1 cellular context compared by ENCODE assay signal in the genomic region with DNA sequence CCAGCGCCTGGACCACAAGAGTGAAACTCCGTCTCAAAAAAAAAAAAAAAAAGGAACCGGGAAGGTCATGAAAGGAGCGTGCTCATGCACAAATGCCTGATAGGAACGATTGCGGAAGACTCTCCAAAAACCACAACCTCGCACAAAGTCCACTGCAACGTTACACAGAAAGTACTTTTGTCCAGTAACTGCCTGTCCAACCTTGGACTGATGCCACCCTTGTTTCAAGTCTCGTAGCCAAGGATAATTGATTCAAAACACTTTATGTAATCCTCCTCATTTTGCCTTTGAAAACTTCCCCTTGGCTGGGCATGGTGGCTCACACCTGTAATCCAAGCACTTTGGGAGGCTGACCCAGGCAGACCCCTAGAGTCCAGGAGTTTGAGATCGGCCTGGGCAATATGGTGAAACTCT.
TF ChIP-seq lines count a peak whose summit lies in the region.

No MANE protein-coding gene starts in this region.

TF ChIP-seq in HepG2, 621 proteins besides CTCF, POLR2A, EP300 and RAD21 (continued from another document and continues in another):
- TF ChIP-seq, protein P1, sequence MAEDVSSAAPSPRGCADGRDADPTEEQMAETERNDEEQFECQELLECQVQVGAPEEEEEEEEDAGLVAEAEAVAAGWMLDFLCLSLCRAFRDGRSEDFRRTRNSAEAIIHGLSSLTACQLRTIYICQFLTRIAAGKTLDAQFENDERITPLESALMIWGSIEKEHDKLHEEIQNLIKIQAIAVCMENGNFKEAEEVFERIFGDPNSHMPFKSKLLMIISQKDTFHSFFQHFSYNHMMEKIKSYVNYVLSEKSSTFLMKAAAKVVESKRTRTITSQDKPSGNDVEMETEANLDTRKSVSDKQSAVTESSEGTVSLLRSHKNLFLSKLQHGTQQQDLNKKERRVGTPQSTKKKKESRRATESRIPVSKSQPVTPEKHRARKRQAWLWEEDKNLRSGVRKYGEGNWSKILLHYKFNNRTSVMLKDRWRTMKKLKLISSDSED (CRISPR knock-in tag; IDR thresholded peaks at IDR 0.05) = no peak
- TF ChIP-seq, protein P2, sequence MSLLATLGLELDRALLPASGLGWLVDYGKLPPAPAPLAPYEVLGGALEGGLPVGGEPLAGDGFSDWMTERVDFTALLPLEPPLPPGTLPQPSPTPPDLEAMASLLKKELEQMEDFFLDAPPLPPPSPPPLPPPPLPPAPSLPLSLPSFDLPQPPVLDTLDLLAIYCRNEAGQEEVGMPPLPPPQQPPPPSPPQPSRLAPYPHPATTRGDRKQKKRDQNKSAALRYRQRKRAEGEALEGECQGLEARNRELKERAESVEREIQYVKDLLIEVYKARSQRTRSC (CRISPR knock-in tag; IDR thresholded peaks at IDR 0.05; ENCODE audit: low read depth) = no peak
- TF ChIP-seq SMAD3 (CRISPR knock-in tag; IDR thresholded peaks at IDR 0.05) (peak; percentile 90), GATAD2A (CRISPR knock-in tag; IDR thresholded peaks at IDR 0.05) (peak; percentile 95), ZNF572 (CRISPR knock-in tag; IDR thresholded peaks at IDR 0.05) (no peak), MBNL3 (CRISPR knock-in tag; conservative IDR thresholded peaks at IDR 0.05) (no peak), ZNF792 (CRISPR knock-in tag; IDR thresholded peaks at IDR 0.05) (0 out of 2 replicates have a peak, but pooled peaks have one; percentile 67), HDAC6 (IDR thresholded peaks at IDR 0.05; ENCODE audit: low read depth, low read length) (no peak), ZBTB3 (CRISPR knock-in tag; IDR thresholded peaks at IDR 0.05; ENCODE audit: borderline replicate concordance, low read depth) (peak; percentile 40; the same call in 1 of the 2 replicates), NPAS2 (CRISPR knock-in tag; IDR thresholded peaks at IDR 0.05; ENCODE audit: borderline replicate concordance) (no peak), ZNF383 (CRISPR knock-in tag; IDR thresholded peaks at IDR 0.05; ENCODE audit: borderline replicate concordance) (no peak), ZSCAN9 (CRISPR knock-in tag; IDR thresholded peaks at IDR 0.05; ENCODE audit: borderline replicate concordance) (peak; percentile 84; the same call in 1 of the 2 replicates), RCOR2 (CRISPR knock-in tag; IDR thresholded peaks at IDR 0.05) (peak; percentile 95), ZNF746 (CRISPR knock-in tag; IDR thresholded peaks at IDR 0.05) (0 out of 2 replicates have a peak, but pooled peaks have one; percentile 26), KLF6 (CRISPR knock-in tag; IDR thresholded peaks at IDR 0.05) (peak; percentile 55; the same call in 1 of the 2 replicates), JUN (CRISPR knock-in tag; IDR thresholded peaks at IDR 0.05) (peak; percentile 59; the same call in 1 of the 2 replicates), ZNF83 (CRISPR knock-in tag; IDR thresholded peaks at IDR 0.05; ENCODE audit: borderline replicate concordance) (no peak), KLF15 (CRISPR knock-in tag; IDR thresholded peaks at IDR 0.05; ENCODE audit: borderline replicate concordance) (no peak), MIXL1 (CRISPR knock-in tag; IDR thresholded peaks at IDR 0.05) (peak; percentile 95), STAT5B (CRISPR knock-in tag; IDR thresholded peaks at IDR 0.05) (no peak), HNF4G (IDR thresholded peaks at IDR 0.05; ENCODE audit: borderline replicate concordance, low read depth, low read length) (peak; percentile 95), HNF4G (CRISPR knock-in tag; IDR thresholded peaks at IDR 0.05; ENCODE audit: borderline replicate concordance, low read depth) (peak; percentile 92; the same call in 1 of the 2 replicates), SMAD9 (CRISPR knock-in tag; IDR thresholded peaks at IDR 0.05) (no peak), RBFOX2 (IDR thresholded peaks at IDR 0.05; ENCODE audit: low read depth, low read length) (no peak), PAF1 (CRISPR knock-in tag; IDR thresholded peaks at IDR 0.05) (no peak), ZNF768 (CRISPR knock-in tag; IDR thresholded peaks at IDR 0.05) (no peak), ZNF263 (CRISPR knock-in tag; IDR thresholded peaks at IDR 0.05) (no peak), ELF3 (CRISPR knock-in tag; IDR thresholded peaks at IDR 0.05) (peak; percentile 97), ZNF530 (CRISPR knock-in tag; IDR thresholded peaks at IDR 0.05; ENCODE audit: low read depth) (no peak), ZNF367 (CRISPR knock-in tag; IDR thresholded peaks at IDR 0.05; ENCODE audit: borderline replicate concordance) (no peak), SYNCRIP (IDR thresholded peaks at IDR 0.05; ENCODE audit: insufficient read depth, low read depth, low read length) (no peak), HIVEP1 (CRISPR knock-in tag; IDR thresholded peaks at IDR 0.05) (no peak), FOSL1 (CRISPR knock-in tag; IDR thresholded peaks at IDR 0.05; ENCODE audit: borderline replicate concordance) (no peak; the same call in 1 of the 2 replicates), ZNF562 (CRISPR knock-in tag; IDR thresholded peaks at IDR 0.05; ENCODE audit: borderline replicate concordance) (no peak), PLRG1 (conservative IDR thresholded peaks at IDR 0.05) (no peak), ZNF629 (CRISPR knock-in tag; conservative IDR thresholded peaks at IDR 0.05) (peak; percentile 34; the same call in 1 of the 2 replicates), ZKSCAN8 (CRISPR knock-in tag; IDR thresholded peaks at IDR 0.05; ENCODE audit: borderline replicate concordance) (peak; percentile 57; the same call in 1 of the 2 replicates), ZNF607 (CRISPR knock-in tag; IDR thresholded peaks at IDR 0.05; ENCODE audit: borderline replicate concordance) (no peak), ZSCAN12 (CRISPR knock-in tag; IDR thresholded peaks at IDR 0.05) (no peak), ZMAT3 (CRISPR knock-in tag; conservative IDR thresholded peaks at IDR 0.05) (no peak), CHCHD3 (CRISPR knock-in tag; IDR thresholded peaks at IDR 0.05) (no peak)
- TF ChIP-seq, protein P3, sequence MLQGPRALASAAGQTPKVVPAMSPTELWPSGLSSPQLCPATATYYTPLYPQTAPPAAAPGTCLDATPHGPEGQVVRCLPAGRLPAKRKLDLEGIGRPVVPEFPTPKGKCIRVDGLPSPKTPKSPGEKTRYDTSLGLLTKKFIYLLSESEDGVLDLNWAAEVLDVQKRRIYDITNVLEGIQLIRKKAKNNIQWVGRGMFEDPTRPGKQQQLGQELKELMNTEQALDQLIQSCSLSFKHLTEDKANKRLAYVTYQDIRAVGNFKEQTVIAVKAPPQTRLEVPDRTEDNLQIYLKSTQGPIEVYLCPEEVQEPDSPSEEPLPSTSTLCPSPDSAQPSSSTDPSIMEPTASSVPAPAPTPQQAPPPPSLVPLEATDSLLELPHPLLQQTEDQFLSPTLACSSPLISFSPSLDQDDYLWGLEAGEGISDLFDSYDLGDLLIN (CRISPR knock-in tag; IDR thresholded peaks at IDR 0.05; ENCODE audit: borderline replicate concordance) = no peak
- TF ChIP-seq, protein P4, sequence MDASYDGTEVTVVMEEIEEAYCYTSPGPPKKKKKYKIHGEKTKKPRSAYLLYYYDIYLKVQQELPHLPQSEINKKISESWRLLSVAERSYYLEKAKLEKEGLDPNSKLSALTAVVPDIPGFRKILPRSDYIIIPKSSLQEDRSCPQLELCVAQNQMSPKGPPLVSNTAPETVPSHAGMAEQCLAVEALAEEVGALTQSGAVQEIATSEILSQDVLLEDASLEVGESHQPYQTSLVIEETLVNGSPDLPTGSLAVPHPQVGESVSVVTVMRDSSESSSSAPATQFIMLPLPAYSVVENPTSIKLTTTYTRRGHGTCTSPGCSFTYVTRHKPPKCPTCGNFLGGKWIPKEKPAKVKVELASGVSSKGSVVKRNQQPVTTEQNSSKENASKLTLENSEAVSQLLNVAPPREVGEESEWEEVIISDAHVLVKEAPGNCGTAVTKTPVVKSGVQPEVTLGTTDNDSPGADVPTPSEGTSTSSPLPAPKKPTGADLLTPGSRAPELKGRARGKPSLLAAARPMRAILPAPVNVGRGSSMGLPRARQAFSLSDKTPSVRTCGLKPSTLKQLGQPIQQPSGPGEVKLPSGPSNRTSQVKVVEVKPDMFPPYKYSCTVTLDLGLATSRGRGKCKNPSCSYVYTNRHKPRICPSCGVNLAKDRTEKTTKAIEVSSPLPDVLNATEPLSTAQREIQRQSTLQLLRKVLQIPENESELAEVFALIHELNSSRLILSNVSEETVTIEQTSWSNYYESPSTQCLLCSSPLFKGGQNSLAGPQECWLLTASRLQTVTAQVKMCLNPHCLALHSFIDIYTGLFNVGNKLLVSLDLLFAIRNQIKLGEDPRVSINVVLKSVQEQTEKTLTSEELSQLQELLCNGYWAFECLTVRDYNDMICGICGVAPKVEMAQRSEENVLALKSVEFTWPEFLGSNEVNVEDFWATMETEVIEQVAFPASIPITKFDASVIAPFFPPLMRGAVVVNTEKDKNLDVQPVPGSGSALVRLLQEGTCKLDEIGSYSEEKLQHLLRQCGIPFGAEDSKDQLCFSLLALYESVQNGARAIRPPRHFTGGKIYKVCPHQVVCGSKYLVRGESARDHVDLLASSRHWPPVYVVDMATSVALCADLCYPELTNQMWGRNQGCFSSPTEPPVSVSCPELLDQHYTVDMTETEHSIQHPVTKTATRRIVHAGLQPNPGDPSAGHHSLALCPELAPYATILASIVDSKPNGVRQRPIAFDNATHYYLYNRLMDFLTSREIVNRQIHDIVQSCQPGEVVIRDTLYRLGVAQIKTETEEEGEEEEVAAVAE (CRISPR knock-in tag; IDR thresholded peaks at IDR 0.05; ENCODE audit: borderline replicate concordance) = peak; percentile 65; the same call in 1 of the 2 replicates
- TF ChIP-seq, protein P5, sequence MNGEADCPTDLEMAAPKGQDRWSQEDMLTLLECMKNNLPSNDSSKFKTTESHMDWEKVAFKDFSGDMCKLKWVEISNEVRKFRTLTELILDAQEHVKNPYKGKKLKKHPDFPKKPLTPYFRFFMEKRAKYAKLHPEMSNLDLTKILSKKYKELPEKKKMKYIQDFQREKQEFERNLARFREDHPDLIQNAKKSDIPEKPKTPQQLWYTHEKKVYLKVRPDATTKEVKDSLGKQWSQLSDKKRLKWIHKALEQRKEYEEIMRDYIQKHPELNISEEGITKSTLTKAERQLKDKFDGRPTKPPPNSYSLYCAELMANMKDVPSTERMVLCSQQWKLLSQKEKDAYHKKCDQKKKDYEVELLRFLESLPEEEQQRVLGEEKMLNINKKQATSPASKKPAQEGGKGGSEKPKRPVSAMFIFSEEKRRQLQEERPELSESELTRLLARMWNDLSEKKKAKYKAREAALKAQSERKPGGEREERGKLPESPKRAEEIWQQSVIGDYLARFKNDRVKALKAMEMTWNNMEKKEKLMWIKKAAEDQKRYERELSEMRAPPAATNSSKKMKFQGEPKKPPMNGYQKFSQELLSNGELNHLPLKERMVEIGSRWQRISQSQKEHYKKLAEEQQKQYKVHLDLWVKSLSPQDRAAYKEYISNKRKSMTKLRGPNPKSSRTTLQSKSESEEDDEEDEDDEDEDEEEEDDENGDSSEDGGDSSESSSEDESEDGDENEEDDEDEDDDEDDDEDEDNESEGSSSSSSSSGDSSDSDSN (CRISPR knock-in tag; IDR thresholded peaks at IDR 0.05) = no peak
- TF ChIP-seq, protein P6, sequence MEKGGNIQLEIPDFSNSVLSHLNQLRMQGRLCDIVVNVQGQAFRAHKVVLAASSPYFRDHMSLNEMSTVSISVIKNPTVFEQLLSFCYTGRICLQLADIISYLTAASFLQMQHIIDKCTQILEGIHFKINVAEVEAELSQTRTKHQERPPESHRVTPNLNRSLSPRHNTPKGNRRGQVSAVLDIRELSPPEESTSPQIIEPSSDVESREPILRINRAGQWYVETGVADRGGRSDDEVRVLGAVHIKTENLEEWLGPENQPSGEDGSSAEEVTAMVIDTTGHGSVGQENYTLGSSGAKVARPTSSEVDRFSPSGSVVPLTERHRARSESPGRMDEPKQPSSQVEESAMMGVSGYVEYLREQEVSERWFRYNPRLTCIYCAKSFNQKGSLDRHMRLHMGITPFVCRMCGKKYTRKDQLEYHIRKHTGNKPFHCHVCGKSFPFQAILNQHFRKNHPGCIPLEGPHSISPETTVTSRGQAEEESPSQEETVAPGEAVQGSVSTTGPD (CRISPR knock-in tag; IDR thresholded peaks at IDR 0.05) = no peak
- TF ChIP-seq, protein P7, sequence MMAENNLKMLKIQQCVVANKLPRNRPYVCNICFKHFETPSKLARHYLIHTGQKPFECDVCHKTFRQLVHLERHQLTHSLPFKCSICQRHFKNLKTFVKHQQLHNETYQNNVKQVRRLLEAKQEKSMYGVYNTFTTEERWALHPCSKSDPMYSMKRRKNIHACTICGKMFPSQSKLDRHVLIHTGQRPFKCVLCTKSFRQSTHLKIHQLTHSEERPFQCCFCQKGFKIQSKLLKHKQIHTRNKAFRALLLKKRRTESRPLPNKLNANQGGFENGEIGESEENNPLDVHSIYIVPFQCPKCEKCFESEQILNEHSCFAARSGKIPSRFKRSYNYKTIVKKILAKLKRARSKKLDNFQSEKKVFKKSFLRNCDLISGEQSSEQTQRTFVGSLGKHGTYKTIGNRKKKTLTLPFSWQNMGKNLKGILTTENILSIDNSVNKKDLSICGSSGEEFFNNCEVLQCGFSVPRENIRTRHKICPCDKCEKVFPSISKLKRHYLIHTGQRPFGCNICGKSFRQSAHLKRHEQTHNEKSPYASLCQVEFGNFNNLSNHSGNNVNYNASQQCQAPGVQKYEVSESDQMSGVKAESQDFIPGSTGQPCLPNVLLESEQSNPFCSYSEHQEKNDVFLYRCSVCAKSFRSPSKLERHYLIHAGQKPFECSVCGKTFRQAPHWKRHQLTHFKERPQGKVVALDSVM (CRISPR knock-in tag; IDR thresholded peaks at IDR 0.05) = peak; percentile 64; the same call in 1 of the 2 replicates
- TF ChIP-seq, protein P8, sequence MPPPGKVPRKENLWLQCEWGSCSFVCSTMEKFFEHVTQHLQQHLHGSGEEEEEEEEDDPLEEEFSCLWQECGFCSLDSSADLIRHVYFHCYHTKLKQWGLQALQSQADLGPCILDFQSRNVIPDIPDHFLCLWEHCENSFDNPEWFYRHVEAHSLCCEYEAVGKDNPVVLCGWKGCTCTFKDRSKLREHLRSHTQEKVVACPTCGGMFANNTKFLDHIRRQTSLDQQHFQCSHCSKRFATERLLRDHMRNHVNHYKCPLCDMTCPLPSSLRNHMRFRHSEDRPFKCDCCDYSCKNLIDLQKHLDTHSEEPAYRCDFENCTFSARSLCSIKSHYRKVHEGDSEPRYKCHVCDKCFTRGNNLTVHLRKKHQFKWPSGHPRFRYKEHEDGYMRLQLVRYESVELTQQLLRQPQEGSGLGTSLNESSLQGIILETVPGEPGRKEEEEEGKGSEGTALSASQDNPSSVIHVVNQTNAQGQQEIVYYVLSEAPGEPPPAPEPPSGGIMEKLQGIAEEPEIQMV (CRISPR knock-in tag; IDR thresholded peaks at IDR 0.05; ENCODE audit: low read depth) = no peak
- TF ChIP-seq, protein P9, sequence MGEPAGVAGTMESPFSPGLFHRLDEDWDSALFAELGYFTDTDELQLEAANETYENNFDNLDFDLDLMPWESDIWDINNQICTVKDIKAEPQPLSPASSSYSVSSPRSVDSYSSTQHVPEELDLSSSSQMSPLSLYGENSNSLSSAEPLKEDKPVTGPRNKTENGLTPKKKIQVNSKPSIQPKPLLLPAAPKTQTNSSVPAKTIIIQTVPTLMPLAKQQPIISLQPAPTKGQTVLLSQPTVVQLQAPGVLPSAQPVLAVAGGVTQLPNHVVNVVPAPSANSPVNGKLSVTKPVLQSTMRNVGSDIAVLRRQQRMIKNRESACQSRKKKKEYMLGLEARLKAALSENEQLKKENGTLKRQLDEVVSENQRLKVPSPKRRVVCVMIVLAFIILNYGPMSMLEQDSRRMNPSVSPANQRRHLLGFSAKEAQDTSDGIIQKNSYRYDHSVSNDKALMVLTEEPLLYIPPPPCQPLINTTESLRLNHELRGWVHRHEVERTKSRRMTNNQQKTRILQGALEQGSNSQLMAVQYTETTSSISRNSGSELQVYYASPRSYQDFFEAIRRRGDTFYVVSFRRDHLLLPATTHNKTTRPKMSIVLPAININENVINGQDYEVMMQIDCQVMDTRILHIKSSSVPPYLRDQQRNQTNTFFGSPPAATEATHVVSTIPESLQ (CRISPR knock-in tag; conservative IDR thresholded peaks at IDR 0.05) = no peak
